ENCODE assay signal across 20 cellular contexts in genomic region chr3:61094608-61095007, GRCh38.
DNase-seq lines count a peak whose midpoint lies in the region; ATAC-seq and TF ChIP-seq lines count a peak whose summit lies in the region.
"Had no signal": no experiment of that assay in that cellular context is flagged by ENCODE, and none has a peak within 500 bp of the region (broad histone marks: within the 10 kb centered on the region; RNA-seq: fewer than 3 reads in every experiment).

No MANE protein-coding gene starts in this region.

- no peaks in the 10 kb centered on the region for H4K20me1 ChIP-seq in Karpas-422 (ENCODE audit: insufficient read depth, low read depth, low read length)

- H3K4me2 ChIP-seq in Karpas-422 (ENCODE audit: low read depth, low read length, poor library complexity, severe bottlenecking): no peak overlapping the region

- DNase-seq in NCI-H146 (lab: John Stamatoyannopoulos, UW) (peak; percentile 2), NCI-H146 treated with DMSO at 0.1 percent for 48 hours (lab: John Stamatoyannopoulos, UW; ENCODE audit: unreplicated experiment) (no peak), brain microvascular endothelial cell (peak; percentile 12), glomerular visceral epithelial cell (ENCODE audit: extremely low spot score) (peak; percentile 11), thyroid gland (no peak), Karpas-422 (no peak)
- DNase-seq: BE2C, NCI-H1092 treated with DMSO at 0.1 percent for 48 hours, NCI-H1436 treated with DMSO at 0.1 percent for 48 hours, NCI-H2029, NCI-H2227 treated with DMSO at 0.1 percent for 48 hours, NCI-H510A, NCI-H69, SJCRH30 had no signal

- in situ Hi-C loops in brain microvascular endothelial cell (cut with HindIII; ENCODE audit: low pct_ligation_motif_present, low sequenced_read_pairs): no loop called here

- H3K36me3 ChIP-seq in brain microvascular endothelial cell (replicated peaks) (no peaks in the 10 kb centered on the region), thyroid gland (no peaks in the 10 kb centered on the region), Karpas-422 (ENCODE audit: insufficient read depth, low read length) (no peaks in the 10 kb centered on the region)
- H3K36me3 ChIP-seq: BE2C, SJCRH30 had no signal

- H3K9me3 ChIP-seq in thyroid gland (no peaks in the 10 kb centered on the region), Karpas-422 (ENCODE audit: low read length) (peaks cover 21% of the 10 kb centered on the region)
- H3K9me3 ChIP-seq: BE2C, SJCRH30 had no signal

- no peaks in the 10 kb centered on the region for H3K9me2 ChIP-seq in Karpas-422 (replicated peaks; ENCODE audit: insufficient read depth, low read length)

- no peak overlapping the region for H2AFZ ChIP-seq in Karpas-422 (ENCODE audit: low read length)

- H3K27me3 ChIP-seq in brain microvascular endothelial cell (replicated peaks) (no peaks in the 10 kb centered on the region), thyroid gland (no peaks in the 10 kb centered on the region), Karpas-422 (ENCODE audit: low read length) (no peaks in the 10 kb centered on the region)
- H3K27me3 ChIP-seq: BE2C, SJCRH30 had no signal

- no peak overlapping the region for H3K4me3 ChIP-seq in brain microvascular endothelial cell (ENCODE audit: low read depth, low read length)
- H3K4me3 ChIP-seq in thyroid gland (replicated peaks in 1 of 3): no peak overlapping the region
- no peak overlapping the region for H3K4me3 ChIP-seq in Karpas-422 (ENCODE audit: low read length)
- H3K4me3 ChIP-seq: SJCRH30 had no signal

- no peak overlapping the region for H3K9ac ChIP-seq in Karpas-422 (ENCODE audit: low read length)

- TF ChIP-seq CTCF in brain microvascular endothelial cell (IDR thresholded peaks at IDR 0.05; ENCODE audit: low read depth, low read length, missing control alignments): no peak
- TF ChIP-seq CTCF in thyroid gland (IDR thresholded peaks at IDR 0.05): no peak

- intact Hi-C loops in thyroid gland (cut with DNase I): no loop called here

- WGBS in thyroid gland, 2 donors: 92 to 95% methylated on average over 3 of the region's 3 CpGs

- TF ChIP-seq POLR2A in thyroid gland (IDR thresholded peaks at IDR 0.05): no peak

- no peaks in the 10 kb centered on the region for H3K79me2 ChIP-seq in Karpas-422 (ENCODE audit: low read length)

- ATAC-seq in HG03565 (IDR thresholded peaks at IDR 0.05; ENCODE audit: unreplicated experiment): no peak
- ATAC-seq: HCT116, Panc1, Right ventricle myocardium inferior had no signal

- H3K27ac ChIP-seq in brain microvascular endothelial cell (no peak overlapping the region), thyroid gland (no peak overlapping the region), Karpas-422 (ENCODE audit: low read length) (no peak overlapping the region)
- H3K27ac ChIP-seq: 22Rv1, HL-60, SJCRH30 had no signal

- H3K4me1 ChIP-seq in thyroid gland: no peaks in the 10 kb centered on the region
- H3K4me1 ChIP-seq in Karpas-422 (ENCODE audit: low read length): no peaks in the 10 kb centered on the region
- H3K4me1 ChIP-seq: BE2C had no signal

Comparison
In these comparisons a context has a peak if more than half of its experiments do, and no peak if none do; other contexts are left out.
1. DNase-seq: peak in NCI-H146 (single experiment), brain microvascular endothelial cell (single experiment) and glomerular visceral epithelial cell (single experiment); none in NCI-H146 treated with DMSO at 0.1 percent for 48 hours (single experiment), thyroid gland (0 of 2) and Karpas-422 (single experiment).